In the genomic region with DNA sequence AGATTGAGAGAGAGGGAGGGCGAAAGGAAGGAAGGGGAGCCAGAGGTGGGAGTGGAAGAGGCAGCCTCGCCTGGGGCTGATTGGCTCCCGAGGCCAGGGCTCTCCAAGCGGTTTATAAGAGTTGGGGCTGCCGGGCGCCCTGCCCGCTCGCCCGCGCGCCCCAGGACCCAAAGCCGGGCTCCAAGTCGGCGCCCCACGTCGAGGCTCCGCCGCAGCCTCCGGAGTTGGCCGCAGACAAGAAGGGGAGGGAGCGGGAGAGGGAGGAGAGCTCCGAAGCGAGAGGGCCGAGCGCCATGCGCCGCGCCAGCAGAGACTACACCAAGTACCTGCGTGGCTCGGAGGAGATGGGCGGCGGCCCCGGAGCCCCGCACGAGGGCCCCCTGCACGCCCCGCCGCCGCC, we compare ENCODE assay signal across 8 cellular contexts. TPM values are rescaled to one million over a fixed set of nuclear protein-coding genes. Genes with fewer than 3 reads are reported as not detected.
A peak's percentile ranks its signal among the peaks of the same experiment; 100 is the strongest.
DNase-seq lines count a peak whose midpoint lies in the region; ATAC-seq and TF ChIP-seq lines count a peak whose summit lies in the region.

A gene with protein sequence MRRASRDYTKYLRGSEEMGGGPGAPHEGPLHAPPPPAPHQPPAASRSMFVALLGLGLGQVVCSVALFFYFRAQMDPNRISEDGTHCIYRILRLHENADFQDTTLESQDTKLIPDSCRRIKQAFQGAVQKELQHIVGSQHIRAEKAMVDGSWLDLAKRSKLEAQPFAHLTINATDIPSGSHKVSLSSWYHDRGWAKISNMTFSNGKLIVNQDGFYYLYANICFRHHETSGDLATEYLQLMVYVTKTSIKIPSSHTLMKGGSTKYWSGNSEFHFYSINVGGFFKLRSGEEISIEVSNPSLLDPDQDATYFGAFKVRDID (plus strand): TSS at position 142 of the 400 bp plus-strand sequence. CDS start 152 bp downstream, at position 294.

- H3K4me1 ChIP-seq in CD8-positive, alpha-beta T cell (ENCODE audit: insufficient read depth, low read length): peaks cover 10% of the 10 kb centered on the region
- peaks cover 0 to 7% of the 10 kb centered on the region in 2 donors for H3K4me1 ChIP-seq in duodenal mucosa (ENCODE audit: control insufficient read depth in 1 of 2, insufficient read depth in 2 of 2, low read length in 2 of 2)

- peaks cover 9% of the 10 kb centered on the region for H3K9me3 Mint-ChIP-seq in CD8-positive, alpha-beta T cell
- H3K9me3 Mint-ChIP-seq in nephron progenitor cell: peaks cover 45% of the 10 kb centered on the region

- CTCF ChIA-PET in CD8-positive, alpha-beta T cell (lab: Charles Lee): interaction anchor here (1.3 kb wide), 1 partner anchor 20 kb away, joined by 3 read pairs; no protein-coding TSS in a partner anchor

- H3K9ac ChIP-seq in duodenal mucosa (ENCODE audit: low read depth in 1 of 2, low read length in 2 of 2): no peak within 1 kb of the TSS

- H3K4me3 ChIP-seq in CD8-positive, alpha-beta T cell (ENCODE audit: low read depth, low read length): peak within 1 kb of the TSS; percentile 53
- peak within 1 kb of the TSS; percentile 48 to 57 for H3K4me3 ChIP-seq in duodenal mucosa (ENCODE audit: low read depth in 1 of 2, low read length in 2 of 2)

- TF ChIP-seq CTCF in CD8-positive, alpha-beta T cell (IDR thresholded peaks at IDR 0.05): no peak
- TF ChIP-seq CTCF in nephron progenitor cell (IDR thresholded peaks at IDR 0.05): no peak

- intact Hi-C loops in CD8-positive, alpha-beta T cell (cut with DNase I, micrococcal nuclease): loop anchor here (10.0 kb wide), 1 partner anchor 219 kb away; no protein-coding TSS in a partner anchor

- DNase-seq in CD8-positive, alpha-beta T cell: peak in 1 of 7 experiments; percentile 13
- DNase-seq in NCI-H69 (lab: John Stamatoyannopoulos, UW): peak; percentile 35
- peak; percentile 25 for DNase-seq in nephron progenitor cell
- no peak for DNase-seq in NCI-H1417 (lab: John Stamatoyannopoulos, UW)
- no peak for DNase-seq in DMS153 (lab: John Stamatoyannopoulos, UW)
- no peak for DNase-seq in NCI-H345 treated with DMSO at 0.1 percent for 48 hours (lab: John Stamatoyannopoulos, UW; ENCODE audit: unreplicated experiment)

- no peaks in the 10 kb centered on the region for H3K9me3 ChIP-seq in CD8-positive, alpha-beta T cell (ENCODE audit: low read length)
- H3K9me3 ChIP-seq in duodenal mucosa (ENCODE audit: control insufficient read depth in 1 of 2, low read length in 2 of 2): no peaks in the 10 kb centered on the region

- peaks cover 26% of the 10 kb centered on the region for H3K27me3 Mint-ChIP-seq in CD8-positive, alpha-beta T cell (ENCODE audit: low read depth)
- H3K27me3 Mint-ChIP-seq in nephron progenitor cell (ENCODE audit: low read depth, poor library complexity): peaks cover 35% of the 10 kb centered on the region

- H3K4me3 Mint-ChIP-seq in CD8-positive, alpha-beta T cell: peak within 1 kb of the TSS; percentile 86
- H3K4me3 Mint-ChIP-seq in nephron progenitor cell: peak within 1 kb of the TSS; percentile 80

- ATAC-seq in CD8-positive, alpha-beta T cell: peak; percentile 26
- peak; percentile 31 for ATAC-seq in GM21381 (IDR thresholded peaks at IDR 0.05; ENCODE audit: unreplicated experiment)

- no peaks in the 10 kb centered on the region for H3K36me3 ChIP-seq in CD8-positive, alpha-beta T cell (ENCODE audit: insufficient read depth, low read length)
- H3K36me3 ChIP-seq in duodenal mucosa (ENCODE audit: control insufficient read depth in 1 of 2, insufficient read depth in 2 of 2, low read length in 2 of 2): no peaks in the 10 kb centered on the region

- peaks cover 15% of the 10 kb centered on the region for H3K4me1 Mint-ChIP-seq in CD8-positive, alpha-beta T cell (ENCODE audit: low read depth)
- H3K4me1 Mint-ChIP-seq in nephron progenitor cell: peaks cover 9% of the 10 kb centered on the region

- H3K27ac Mint-ChIP-seq in CD8-positive, alpha-beta T cell: no peak within 1 kb of the TSS
- H3K27ac Mint-ChIP-seq in nephron progenitor cell: no peak within 1 kb of the TSS

- no peaks in the 10 kb centered on the region for H3K27me3 ChIP-seq in CD8-positive, alpha-beta T cell (ENCODE audit: insufficient read depth, low read length)
- peaks cover 18 to 39% of the 10 kb centered on the region in 2 donors for H3K27me3 ChIP-seq in duodenal mucosa (ENCODE audit: control insufficient read depth in 1 of 2, insufficient read depth in 2 of 2, low read length in 2 of 2)

- no peaks in the 10 kb centered on the region for H3K36me3 Mint-ChIP-seq in CD8-positive, alpha-beta T cell
- peaks cover 20% of the 10 kb centered on the region for H3K36me3 Mint-ChIP-seq in nephron progenitor cell (ENCODE audit: low read depth)

- POLR2A ChIA-PET in CD8-positive, alpha-beta T cell (lab: Charles Lee): no interaction called here

- H3K27ac ChIP-seq in CD8-positive, alpha-beta T cell (ENCODE audit: low read depth, low read length): no peak within 1 kb of the TSS
- no peak within 1 kb of the TSS for H3K27ac ChIP-seq in duodenal mucosa (ENCODE audit: low read depth, low read length)

RNA-seq across cellular contexts. Expression of the gene that starts here (rescaled TPM):
- not detected for total RNA-seq in CD8-positive, alpha-beta T cell

Comparison
In these comparisons a context has a peak if more than half of its experiments do, and no peak if none do; other contexts are left out.
1. Peak in ATAC-seq and H3K4me3 ChIP-seq in CD8-positive, alpha-beta T cell; RNA of the gene not detected or under 1 TPM.
2. DNase-seq: peak in NCI-H69 (single experiment) and nephron progenitor cell (single experiment); none in NCI-H1417 (0 of 3), DMS153 (single experiment) and NCI-H345 treated with DMSO at 0.1 percent for 48 hours (single experiment).